In the genomic region with DNA sequence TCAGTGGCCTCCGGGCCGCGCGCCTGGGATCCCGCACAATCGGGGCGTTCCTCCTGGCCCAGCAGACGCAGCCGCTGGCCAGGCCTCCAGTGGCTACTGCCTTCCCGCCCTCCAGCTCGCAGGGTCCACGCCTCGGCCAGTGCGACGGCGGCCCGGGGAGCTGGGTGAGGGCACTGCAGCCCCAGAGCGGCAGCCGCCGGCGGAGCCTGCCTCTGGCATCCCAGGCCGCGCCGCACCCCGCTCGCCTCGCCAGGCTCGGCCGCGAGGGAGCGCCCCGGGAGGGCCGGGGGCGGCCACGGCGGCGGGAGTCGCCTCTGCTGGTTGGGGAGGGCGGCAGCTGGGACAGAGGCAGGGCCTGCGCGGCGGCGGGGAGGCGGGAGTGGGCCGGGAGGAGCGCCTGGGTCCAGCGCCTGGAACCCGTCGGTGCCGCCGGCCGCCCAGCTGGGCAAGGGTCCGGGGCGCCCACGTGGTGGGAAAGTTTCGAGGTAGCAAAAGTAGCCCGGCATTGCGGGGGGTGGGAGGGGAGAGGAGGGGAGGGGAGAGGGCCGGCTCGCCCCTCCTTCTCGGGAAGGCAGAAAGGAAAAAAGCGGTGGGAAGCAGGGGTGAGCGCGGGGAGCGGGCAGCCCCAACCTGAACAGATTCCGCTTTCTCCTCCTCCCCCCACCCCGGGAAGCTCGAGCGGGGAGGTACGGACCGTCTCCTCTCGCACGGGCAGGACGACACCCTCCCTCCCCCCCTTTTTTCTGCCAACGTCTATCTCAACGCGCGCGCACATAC, we compare ENCODE assay signal across 8 cellular contexts. TPM values are rescaled to one million over a fixed set of nuclear protein-coding genes. Genes with fewer than 3 reads are reported as not detected.
A peak's percentile ranks its signal among the peaks of the same experiment; 100 is the strongest.
DNase-seq lines count a peak whose midpoint lies in the region; ATAC-seq and TF ChIP-seq lines count a peak whose summit lies in the region.

No MANE protein-coding gene starts in this region.

- no peak overlapping the region for H3K9ac ChIP-seq in mucosa of rectum (ENCODE audit: low read depth in 1 of 2, low read length in 2 of 2)

- H3K9me3 ChIP-seq in BE2C (no peaks in the 10 kb centered on the region), mucosa of rectum (ENCODE audit: control insufficient read depth in 2 of 2, low read length in 2 of 2) (no peaks in the 10 kb centered on the region), SJCRH30 (replicated peaks) (no peaks in the 10 kb centered on the region)

- H3K27ac ChIP-seq in coronary artery (peak overlapping the region in 1 of 2 donors; percentile 83), mucosa of rectum (ENCODE audit: low read depth in 2 of 2, low read length in 2 of 2) (no peak overlapping the region), SJCRH30 (no peak overlapping the region)

- DNase-seq in BE2C: peak; percentile 23
- DNase-seq in M059J (ENCODE audit: low read depth): peak; percentile 44
- DNase-seq in coronary artery (ENCODE audit: low spot score): no peak
- DNase-seq in SJCRH30: no peak
- no peak for DNase-seq in NCI-H524 treated with DMSO at 0.1 percent for 48 hours (lab: John Stamatoyannopoulos, UW)
- DNase-seq in middle frontal gyrus (ENCODE audit: extremely low spot score, low spot score): no peak

- peaks cover 51% of the 10 kb centered on the region for H3K27me3 ChIP-seq in BE2C
- peaks cover 42 to 53% of the 10 kb centered on the region in 2 donors for H3K27me3 ChIP-seq in mucosa of rectum (ENCODE audit: control insufficient read depth in 2 of 2, insufficient read depth in 2 of 2, low read length in 2 of 2)
- H3K27me3 ChIP-seq in SJCRH30: no peaks in the 10 kb centered on the region

- H3K36me3 ChIP-seq in BE2C (no peaks in the 10 kb centered on the region), mucosa of rectum (ENCODE audit: control insufficient read depth in 2 of 2, insufficient read depth in 2 of 2, low read length in 2 of 2) (no peaks in the 10 kb centered on the region), SJCRH30 (no peaks in the 10 kb centered on the region)

- TF ChIP-seq CTCF in BE2C (IDR thresholded peaks at IDR 0.05; ENCODE audit: low read depth, low read length) (no peak), coronary artery (IDR thresholded peaks at IDR 0.05) (no peak)

- ATAC-seq in HG03469 (IDR thresholded peaks at IDR 0.05; ENCODE audit: unreplicated experiment): no peak

- no peaks in the 10 kb centered on the region for H3K4me1 ChIP-seq in BE2C
- H3K4me1 ChIP-seq in mucosa of rectum (ENCODE audit: control insufficient read depth in 2 of 2, insufficient read depth in 2 of 2, low read length in 2 of 2): peaks cover 4 to 12% of the 10 kb centered on the region in 2 donors
- no peaks in the 10 kb centered on the region for H3K4me1 ChIP-seq in SJCRH30

- H3K4me3 ChIP-seq in BE2C (ENCODE audit: low read depth, low read length) (no peak overlapping the region), coronary artery (peak overlapping the region; percentile 84), mucosa of rectum (ENCODE audit: low read length in 2 of 2) (peak overlapping the region; percentile 20 to 50), SJCRH30 (no peak overlapping the region)

RNA-seq across cellular contexts. Expression of a gene that starts 1.5 kb away (rescaled TPM):
- not detected for polyA plus RNA-seq in BE2C (2012; ENCODE audit: insufficient read depth, insufficient read length, low read depth)
- 0.94 and 0.96 TPM in 2 replicates for total RNA-seq in M059J (2014; rRNA removed; shearing (Covaris generic))
- total RNA-seq in SJCRH30 (2014; rRNA removed; shearing (Covaris generic)): not detected in 2 replicates

Comparison
In these comparisons a context has a peak if more than half of its experiments do, and no peak if none do; other contexts are left out.
1. DNase-seq: peak in BE2C (single experiment) and M059J (single experiment); none in coronary artery (single experiment), SJCRH30 (0 of 2), NCI-H524 treated with DMSO at 0.1 percent for 48 hours (single experiment) and middle frontal gyrus (single experiment).
2. H3K4me3 ChIP-seq: peak in coronary artery (single experiment) and mucosa of rectum (2 of 2); none in BE2C (single experiment) and SJCRH30 (single experiment).